ENCODE assay signal across 8 cellular contexts in the genomic region with DNA sequence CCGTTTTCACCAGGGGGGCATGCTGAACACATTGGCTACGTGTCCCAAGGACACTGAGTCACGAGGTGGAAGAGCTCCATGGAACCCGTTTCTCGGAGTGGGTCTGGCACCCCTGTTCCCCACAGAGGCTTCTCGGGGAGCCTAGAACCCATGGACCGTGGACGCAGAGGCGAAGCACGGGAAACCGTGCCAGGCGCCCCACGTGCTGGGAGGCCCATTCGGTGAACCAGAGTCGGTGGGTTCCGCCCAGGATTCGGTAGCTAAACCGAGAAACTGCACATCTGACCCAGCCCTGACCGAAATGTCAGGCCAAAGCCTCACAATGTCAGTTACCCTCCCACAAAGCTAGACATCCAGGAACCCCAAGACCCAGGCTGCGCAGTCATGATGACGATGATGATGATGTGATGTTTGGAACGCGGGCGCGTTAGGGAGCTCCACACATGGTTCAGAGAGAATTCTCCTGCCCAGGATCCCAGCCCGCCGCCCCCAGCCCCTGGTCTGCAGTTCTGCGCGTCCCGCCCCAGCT. TPM values are rescaled to one million over a fixed set of nuclear protein-coding genes. Genes with fewer than 3 reads are reported as not detected.
A peak's percentile ranks its signal among the peaks of the same experiment; 100 is the strongest.
DNase-seq lines count a peak whose midpoint lies in the region; ATAC-seq and TF ChIP-seq lines count a peak whose summit lies in the region.

No MANE protein-coding gene starts in this region.

- no peak for TF ChIP-seq CTCF in CD14-positive monocyte (IDR thresholded peaks at IDR 0.05)
- TF ChIP-seq CTCF in LNCaP clone FGC (IDR thresholded peaks at IDR 0.05; ENCODE audit: control insufficient read depth, extremely low read depth, insufficient read depth): no peak
- no peak for TF ChIP-seq CTCF in hepatocyte (IDR thresholded peaks at IDR 0.05; ENCODE audit: poor library complexity)
- no peak for TF ChIP-seq CTCF in gastrocnemius medialis (IDR thresholded peaks at IDR 0.05 in 4 of 5, conservative IDR thresholded peaks at IDR 0.05 in 1 of 5)

- no peak for TF ChIP-seq POLR2A in gastrocnemius medialis (IDR thresholded peaks at IDR 0.05)

- H3K27me3 ChIP-seq in hepatocyte: no peaks in the 10 kb centered on the region
- no peaks in the 10 kb centered on the region for H3K27me3 ChIP-seq in gastrocnemius medialis

- H3K4me2 ChIP-seq in hepatocyte: peak overlapping the region; percentile 77

- no peaks in the 10 kb centered on the region for H3K4me1 ChIP-seq in hepatocyte (ENCODE audit: insufficient read depth)
- peaks cover 0 to 16% of the 10 kb centered on the region in 2 donors for H3K4me1 ChIP-seq in gastrocnemius medialis

- peak overlapping the region; percentile 97 to 99 (median 99) for H3K27ac Mint-ChIP-seq in CD14-positive monocyte

- in situ Hi-C loops in gastrocnemius medialis (cut with MboI; ENCODE audit: low sequenced_read_pairs in 4 of 4): loop anchor here in 1 of 4 donors (10.0 kb wide), 1 partner anchor 210 kb away; a partner anchor contains a TSS

- intact Hi-C loops in CD14-positive monocyte (cut with micrococcal nuclease) (loop anchor here (2.0 to 10.0 kb wide), 3 partner anchors 24 to 150 kb away; a partner anchor contains a TSS), gastrocnemius medialis (cut with DNase I; ENCODE audit: low total_unique reads) (loop anchor here (1.0 to 2.0 kb wide), 2 partner anchors 24 to 48 kb away; no protein-coding TSS in a partner anchor)

- peak overlapping the region; percentile 95 to 96 for H3K4me3 Mint-ChIP-seq in CD14-positive monocyte

- H3K9me2 ChIP-seq in hepatocyte (replicated peaks; ENCODE audit: insufficient read depth): no peaks in the 10 kb centered on the region

- DNase-seq in CD14-positive monocyte (ENCODE audit: low spot score) (peak; percentile 83), LNCaP clone FGC (ENCODE audit: low read depth) (no peak), amniotic stem cell (lab: John Stamatoyannopoulos, UW) (peak; percentile 52), hepatocyte (ENCODE audit: low spot score) (no peak), gastrocnemius medialis (peak in 1 of 2 donors; percentile 47), T1000 (lab: John Stamatoyannopoulos, UW) (no peak)

- H3K4me1 Mint-ChIP-seq in CD14-positive monocyte: peaks cover 33% of the 10 kb centered on the region

- ATAC-seq in GM21447 (IDR thresholded peaks at IDR 0.05; ENCODE audit: unreplicated experiment) (peak; percentile 7), gastrocnemius medialis (peak; percentile 25 to 29), HG03342 (IDR thresholded peaks at IDR 0.05; ENCODE audit: unreplicated experiment) (no peak)

- H3K27me3 Mint-ChIP-seq in CD14-positive monocyte (ENCODE audit: low read depth in 3 of 3): peaks cover 0 to 10% (median 3%) of the 10 kb centered on the region in 3 donors

- peak overlapping the region; percentile 72 for H2AFZ ChIP-seq in hepatocyte

- WGBS in hepatocyte (ENCODE audit: low lambda C conversion rate, missing lambda C conversion rate): 4% methylated on average over 29 of the region's 30 CpGs

- peaks cover 0 to 4% (median 0%) of the 10 kb centered on the region in 7 donors for H3K9me3 Mint-ChIP-seq in CD14-positive monocyte

- H4K20me1 ChIP-seq in hepatocyte (ENCODE audit: insufficient read depth, poor library complexity, severe bottlenecking): no peaks in the 10 kb centered on the region

- H3K36me3 ChIP-seq in hepatocyte (replicated peaks; ENCODE audit: insufficient read depth, low read depth) (no peaks in the 10 kb centered on the region), gastrocnemius medialis (no peaks in the 10 kb centered on the region)

- no peaks in the 10 kb centered on the region for H3K79me2 ChIP-seq in hepatocyte

- peak overlapping the region; percentile 94 for H3K4me3 ChIP-seq in LNCaP clone FGC (ENCODE audit: low read depth, low read length)
- H3K4me3 ChIP-seq in hepatocyte: peak overlapping the region; percentile 65
- H3K4me3 ChIP-seq in gastrocnemius medialis: peak overlapping the region; percentile 68 to 93 (median 87)

- H3K9me3 ChIP-seq in hepatocyte (ENCODE audit: low read depth): no peaks in the 10 kb centered on the region
- no peaks in the 10 kb centered on the region for H3K9me3 ChIP-seq in gastrocnemius medialis

- H3K27ac ChIP-seq in hepatocyte (peak overlapping the region; percentile 77), gastrocnemius medialis (peak overlapping the region; percentile 81 to 91 (median 84))

- H3K36me3 Mint-ChIP-seq in CD14-positive monocyte: no peaks in the 10 kb centered on the region

RNA-seq across cellular contexts. Expression of a gene that starts 28.5 kb away (rescaled TPM):
- polyA plus RNA-seq in CD14-positive monocyte (under 1 TPM; 0.09 to 0.24 TPM), hepatocyte (13.1 and 19.1 TPM in 2 replicates)
- total RNA-seq in hepatocyte (13.2 and 16.4 TPM in 2 replicates), gastrocnemius medialis (1 to 10 TPM; 2.9 to 6.5 (median 4.0) TPM)

Comparison
In these comparisons a context has a peak if more than half of its experiments do, and no peak if none do; other contexts are left out.
1. DNase-seq: peak in CD14-positive monocyte (single experiment) and amniotic stem cell (single experiment); none in LNCaP clone FGC (single experiment), hepatocyte (single experiment) and T1000 (single experiment).
2. Peak in every context shown above with its lines, with median percentiles within 50 percentile points of each other: H3K4me3 ChIP-seq.